8 cellular contexts compared by ENCODE assay signal in genomic region chr11:68889948-68890446, GRCh38. TPM values are rescaled to one million over a fixed set of nuclear protein-coding genes. Genes with fewer than 3 reads are reported as not detected.
A peak's percentile ranks its signal among the peaks of the same experiment; 100 is the strongest.
DNase-seq lines count a peak whose midpoint lies in the region; ATAC-seq and TF ChIP-seq lines count a peak whose summit lies in the region.

No MANE protein-coding gene starts in this region.

- ATAC-seq in HG02763 (IDR thresholded peaks at IDR 0.05; ENCODE audit: unreplicated experiment) = no peak
- no peak for ATAC-seq in HG03520 (IDR thresholded peaks at IDR 0.05; ENCODE audit: unreplicated experiment)
- ATAC-seq in GM21390 (IDR thresholded peaks at IDR 0.05; ENCODE audit: unreplicated experiment) = no peak
- ATAC-seq in HG03469 (IDR thresholded peaks at IDR 0.05; ENCODE audit: unreplicated experiment) = no peak

- H3K9me3 Mint-ChIP-seq in endothelial cell (ENCODE audit: unreplicated experiment) = no peaks in the 10 kb centered on the region
- no peaks in the 10 kb centered on the region for H3K9me3 Mint-ChIP-seq in nephron

- H3K4me3 Mint-ChIP-seq in endothelial cell (ENCODE audit: unreplicated experiment) (no peak overlapping the region), nephron (peak overlapping the region in 2 of 3 experiments; percentile 12 to 42)

- TF ChIP-seq CTCF in AG09309 (IDR thresholded peaks at IDR 0.05; ENCODE audit: control insufficient read depth, insufficient read depth, low read depth, low read length, missing control alignments) (peak; percentile 75), LNCaP clone FGC (IDR thresholded peaks at IDR 0.05; ENCODE audit: control insufficient read depth, extremely low read depth, insufficient read depth) (peak; percentile 27; the same call in 1 of the 2 replicates), endothelial cell (IDR thresholded peaks at IDR 0.05; ENCODE audit: unreplicated experiment) (peak; percentile 43), nephron (IDR thresholded peaks at IDR 0.05; ENCODE audit: unreplicated experiment in 3 of 3) (peak; percentile 31 to 50 (median 41))

- DNase-seq in AG09309 (ENCODE audit: low read depth) (peak; percentile 74), LNCaP clone FGC (ENCODE audit: low read depth) (no peak), endothelial cell (ENCODE audit: low spot score) (peak; percentile 64)

- H3K27me3 Mint-ChIP-seq in endothelial cell (ENCODE audit: unreplicated experiment) (peaks cover 2% of the 10 kb centered on the region), nephron (ENCODE audit: low read depth) (no peaks in the 10 kb centered on the region)

- H3K27ac Mint-ChIP-seq in endothelial cell (ENCODE audit: unreplicated experiment) = no peak overlapping the region
- H3K27ac Mint-ChIP-seq in nephron = peak overlapping the region; percentile 71 to 96 (median 93)

- peaks cover 6% of the 10 kb centered on the region for H3K36me3 Mint-ChIP-seq in endothelial cell (ENCODE audit: low read depth, unreplicated experiment)
- H3K36me3 Mint-ChIP-seq in nephron (ENCODE audit: low read depth) = peaks cover 32% of the 10 kb centered on the region

- H3K4me3 ChIP-seq in AG09309 (ENCODE audit: control insufficient read depth, low read depth, low read length) = no peak overlapping the region
- H3K4me3 ChIP-seq in LNCaP clone FGC (ENCODE audit: low read depth, low read length) = no peak overlapping the region

- H3K4me1 Mint-ChIP-seq in endothelial cell (ENCODE audit: unreplicated experiment) (no peaks in the 10 kb centered on the region), nephron (peaks cover 25% of the 10 kb centered on the region)

RNA-seq across cellular contexts. Expression of gene MRPL21, which starts 13.6 kb away (rescaled TPM):
- 54.4 TPM for total RNA-seq in endothelial cell (ENCODE audit: unreplicated experiment)

RNA-seq across cellular contexts. Expression of gene IGHMBP2, which starts 13.7 kb away (rescaled TPM):
- total RNA-seq in endothelial cell (ENCODE audit: unreplicated experiment) = 14.1 TPM

RNA-seq across cellular contexts. Expression of gene CPT1A, which starts 48.3 kb away (rescaled TPM):
- total RNA-seq in endothelial cell (ENCODE audit: unreplicated experiment) = 0.36 TPM
